Comparison of ENCODE assay signal across 20 cellular contexts in genomic region chr12:4630262-4630661, GRCh38.
"Had no signal": no experiment of that assay in that cellular context is flagged by ENCODE, and none has a peak within 500 bp of the region (broad histone marks: within the 10 kb centered on the region; RNA-seq: fewer than 3 reads in every experiment).

No MANE protein-coding gene starts in this region.

- H3K4me1 ChIP-seq: esophagus squamous epithelium, gastroesophageal sphincter, pancreas had no signal

- H3K27me3 ChIP-seq: pancreas had no signal

- DNase-seq: dermis blood vessel endothelial cell; esophagus squamous epithelium; foreskin fibroblast; glutamatergic neuron; kidney; left cardiac atrium; left ventricle myocardium superior; mesenchymal stem cell; midbrain; occipital lobe; pancreas; right cardiac atrium; small intestine; stimulated activated CD4-positive, alpha-beta T cell treated with anti-CD3 and anti-CD28 coated beads, Interleukin-12 subunit alpha, Interleukin-12 subunit beta, amount 100 ng/mL, for 4 hours; stimulated activated naive CD4-positive, alpha-beta T cell treated with Interleukin-2 at 50 U/mL for 16 hours; trophoblast cell had no signal

- H3K9me3 Mint-ChIP-seq: natural killer cell treated with Interleukin-12 subunit alpha and Interleukin-12 subunit beta and Interleukin-15 and Interleukin-18, amount 100 ng/mL, for 72 hours had no signal

- H3K36me3 Mint-ChIP-seq: natural killer cell treated with Interleukin-12 subunit alpha and Interleukin-12 subunit beta and Interleukin-15 and Interleukin-18, amount 100 ng/mL, for 72 hours had no signal

- H3K4me3 Mint-ChIP-seq: natural killer cell treated with Interleukin-12 subunit alpha and Interleukin-12 subunit beta and Interleukin-15 and Interleukin-18, amount 100 ng/mL, for 72 hours had no signal

- H3K27ac ChIP-seq: esophagus squamous epithelium, gastroesophageal sphincter, pancreas had no signal

- ATAC-seq: gastroesophageal sphincter; left cardiac atrium; left ventricle myocardium superior; natural killer cell treated with Interleukin-12 subunit alpha and Interleukin-12 subunit beta and Interleukin-15 and Interleukin-18, amount 100 ng/mL, for 72 hours; pancreas; right cardiac atrium had no signal

- H3K36me3 ChIP-seq: esophagus squamous epithelium, gastroesophageal sphincter, pancreas had no signal

- H3K27ac Mint-ChIP-seq: natural killer cell treated with Interleukin-12 subunit alpha and Interleukin-12 subunit beta and Interleukin-15 and Interleukin-18, amount 100 ng/mL, for 72 hours; progenitor cell of endocrine pancreas had no signal

- H3K4me3 ChIP-seq: esophagus squamous epithelium, gastroesophageal sphincter, lung, pancreas had no signal

- H3K9me3 ChIP-seq: esophagus squamous epithelium, gastroesophageal sphincter, pancreas had no signal
